ENCODE assay signal across 1 cellular context in genomic region chr13:20174656-20175405, GRCh38.
TF ChIP-seq lines count a peak whose summit lies in the region.

No MANE protein-coding gene starts in this region.

TF ChIP-seq in GM12878, 131 proteins besides CTCF, POLR2A, EP300 and RAD21 (continued from another document and continues in another):
- no peak for TF ChIP-seq ZNF687 (IDR thresholded peaks at IDR 0.05)
- no peak for TF ChIP-seq SRF (IDR thresholded peaks at IDR 0.05; ENCODE audit: low read depth in 2 of 2, low read length in 2 of 2)
- no peak for TF ChIP-seq IRF4 (IDR thresholded peaks at IDR 0.05; ENCODE audit: low read depth, low read length)
- no peak for TF ChIP-seq WRNIP1 (IDR thresholded peaks at IDR 0.05; ENCODE audit: borderline replicate concordance, low read depth, low read length)
- TF ChIP-seq MXI1 (IDR thresholded peaks at IDR 0.05; ENCODE audit: low read depth, low read length), result no peak
- TF ChIP-seq HDAC2 (IDR thresholded peaks at IDR 0.05), result no peak
- TF ChIP-seq HSF1 (IDR thresholded peaks at IDR 0.05; ENCODE audit: low read depth, low read length), result no peak
- TF ChIP-seq JUNB (IDR thresholded peaks at IDR 0.05), result peak; percentile 52; the same call in 1 of the 2 replicates
- TF ChIP-seq BCLAF1 (IDR thresholded peaks at IDR 0.05), result no peak
- TF ChIP-seq PKNOX1 (IDR thresholded peaks at IDR 0.05), result peak; percentile 29; the same call in 1 of the 2 replicates
- TF ChIP-seq FOS (IDR thresholded peaks at IDR 0.05; ENCODE audit: borderline replicate concordance, extremely low read depth, insufficient read length), result no peak
- TF ChIP-seq TAF1 (IDR thresholded peaks at IDR 0.05; ENCODE audit: borderline replicate concordance, low read depth, low read length), result no peak
- TF ChIP-seq SUZ12 (IDR thresholded peaks at IDR 0.05; ENCODE audit: unreplicated experiment), result no peak
- no peak for TF ChIP-seq PAX5 (IDR thresholded peaks at IDR 0.05; ENCODE audit: borderline replicate concordance, low read depth, low read length)
- no peak for TF ChIP-seq SMAD5 (IDR thresholded peaks at IDR 0.05; ENCODE audit: low read depth)
- no peak for TF ChIP-seq SIN3A (IDR thresholded peaks at IDR 0.05; ENCODE audit: low read depth, low read length)
- TF ChIP-seq GABPA (IDR thresholded peaks at IDR 0.05; ENCODE audit: low read depth), result no peak
- no peak for TF ChIP-seq ELK1 (IDR thresholded peaks at IDR 0.05; ENCODE audit: low read depth, low read length)
- TF ChIP-seq BCL11A (IDR thresholded peaks at IDR 0.05; ENCODE audit: low read depth, low read length), result no peak
- TF ChIP-seq BRCA1 (IDR thresholded peaks at IDR 0.05; ENCODE audit: low read depth, low read length), result no peak
- peak; percentile 33; the same call in 1 of the 2 replicates for TF ChIP-seq CREB1 (IDR thresholded peaks at IDR 0.05; ENCODE audit: low read depth)
- no peak for TF ChIP-seq NFYA (IDR thresholded peaks at IDR 0.05; ENCODE audit: borderline replicate concordance, low read depth, low read length)
- no peak for TF ChIP-seq ZZZ3 (IDR thresholded peaks at IDR 0.05; ENCODE audit: control insufficient read depth, insufficient read length, low read depth)
- no peak for TF ChIP-seq ZBTB4 (CRISPR knock-in tag; IDR thresholded peaks at IDR 0.05)
- no peak for TF ChIP-seq POLR2AphosphoS2 (IDR thresholded peaks at IDR 0.05; ENCODE audit: low read depth, low read length)
- no peak for TF ChIP-seq PRDM15 (CRISPR knock-in tag; IDR thresholded peaks at IDR 0.05)
- TF ChIP-seq ZNF217 (IDR thresholded peaks at IDR 0.05), result no peak
- TF ChIP-seq EZH2 (IDR thresholded peaks at IDR 0.05; ENCODE audit: borderline replicate concordance, control insufficient read depth, low read depth, low read length), result no peak
- no peak for TF ChIP-seq MYC (IDR thresholded peaks at IDR 0.05; ENCODE audit: insufficient read depth, insufficient read length, insufficient replicate concordance, low read length, severe bottlenecking)
- TF ChIP-seq ZNF24 (IDR thresholded peaks at IDR 0.05), result no peak
- no peak for TF ChIP-seq SUPT20H (IDR thresholded peaks at IDR 0.05; ENCODE audit: borderline replicate concordance, control insufficient read depth, low read depth, low read length)
- peak; percentile 28 for TF ChIP-seq BCL3 (IDR thresholded peaks at IDR 0.05; ENCODE audit: borderline replicate concordance, insufficient read depth, low read depth, low read length, poor library complexity, severe bottlenecking)
- TF ChIP-seq NFXL1 (IDR thresholded peaks at IDR 0.05; ENCODE audit: borderline replicate concordance), result no peak
- no peak for TF ChIP-seq USF2 (IDR thresholded peaks at IDR 0.05; ENCODE audit: borderline replicate concordance, low read depth, low read length)
